ENCODE assay signal across 17 cellular contexts in the genomic region with DNA sequence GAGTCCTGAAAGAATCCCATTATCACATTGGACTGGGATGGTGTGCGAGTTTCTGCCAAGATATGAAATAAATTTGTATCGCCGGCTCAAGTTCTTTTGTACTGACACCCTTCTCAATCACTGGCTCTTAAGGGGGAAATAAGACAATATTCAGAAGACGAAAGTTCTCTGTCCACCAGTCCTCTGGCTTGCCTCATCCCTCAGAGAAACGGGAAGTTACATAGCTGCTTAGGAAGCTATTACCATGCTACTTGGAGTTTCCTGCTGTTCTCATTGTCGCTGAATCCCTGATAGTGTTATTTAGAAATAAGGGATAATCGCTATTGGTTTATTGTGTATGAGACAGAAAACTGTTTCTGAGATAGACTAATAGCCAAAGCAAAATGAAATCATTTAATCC.
DNase-seq lines count a peak whose midpoint lies in the region; ATAC-seq and TF ChIP-seq lines count a peak whose summit lies in the region.
"Had no signal": no experiment of that assay in that cellular context is flagged by ENCODE, and none has a peak within 500 bp of the region (broad histone marks: within the 10 kb centered on the region; RNA-seq: fewer than 3 reads in every experiment).

No MANE protein-coding gene starts in this region.

- intact Hi-C loops in right cardiac atrium (cut with DNase I) (no loop called here), left ventricle myocardium superior (cut with micrococcal nuclease) (no loop called here), left lung (cut with DNase I) (no loop called here), upper lobe of right lung (cut with DNase I) (no loop called here)

- H3K4me3 ChIP-seq in right cardiac atrium (ENCODE audit: low read length) (no peak overlapping the region), left lung (no peak overlapping the region), upper lobe of right lung (no peak overlapping the region)
- H3K4me3 ChIP-seq: GM23338, MG63 had no signal

- no peaks in the 10 kb centered on the region for H3K27me3 ChIP-seq in right cardiac atrium (ENCODE audit: control insufficient read depth, insufficient read depth)
- H3K27me3 ChIP-seq in left lung = no peaks in the 10 kb centered on the region
- no peaks in the 10 kb centered on the region for H3K27me3 ChIP-seq in upper lobe of right lung
- H3K27me3 ChIP-seq: MG63 had no signal

- no peaks in the 10 kb centered on the region for H3K9me3 ChIP-seq in right cardiac atrium (ENCODE audit: control insufficient read depth, low read length)
- H3K9me3 ChIP-seq in left lung = no peaks in the 10 kb centered on the region
- no peaks in the 10 kb centered on the region for H3K9me3 ChIP-seq in upper lobe of right lung
- H3K9me3 ChIP-seq: MG63 had no signal

- no peaks in the 10 kb centered on the region for H3K36me3 ChIP-seq in left lung
- no peaks in the 10 kb centered on the region for H3K36me3 ChIP-seq in upper lobe of right lung
- H3K36me3 ChIP-seq: MG63 had no signal

- DNase-seq in right cardiac atrium = no peak
- no peak for DNase-seq in left ventricle myocardium superior
- DNase-seq in SKM-1 (lab: John Stamatoyannopoulos, UW; ENCODE audit: unreplicated experiment) = peak; percentile 12
- DNase-seq in left lung = no peak
- DNase-seq in upper lobe of right lung = no peak
- DNase-seq in NCI-H146 treated with DMSO at 0.1 percent for 48 hours (lab: John Stamatoyannopoulos, UW; ENCODE audit: unreplicated experiment) = no peak
- no peak for DNase-seq in T-helper 2 cell
- DNase-seq: 8988T; CD8-positive, alpha-beta memory T cell; DMS79 treated with DMSO at 0.1 percent for 48 hours; MG63; NCI-H1417; NCI-H1930; NCI-H526 treated with DMSO at 0.1 percent for 48 hours had no signal

- 14% methylated on average over 7 of the region's 7 CpGs for WGBS in right cardiac atrium

- H3K27ac ChIP-seq in right cardiac atrium (ENCODE audit: low read length) = no peak overlapping the region
- no peak overlapping the region for H3K27ac ChIP-seq in left lung
- H3K27ac ChIP-seq in upper lobe of right lung = no peak overlapping the region

- ATAC-seq in right cardiac atrium = peak; percentile 36 to 54
- no peak for ATAC-seq in left ventricle myocardium superior
- ATAC-seq in left lung = peak; percentile 30
- ATAC-seq in upper lobe of right lung = peak; percentile 71
- ATAC-seq in GM19395 (IDR thresholded peaks at IDR 0.05; ENCODE audit: unreplicated experiment) = no peak
- ATAC-seq: GM23338, HCT116 had no signal

- H3K4me1 ChIP-seq in right cardiac atrium (ENCODE audit: control insufficient read depth, insufficient read depth, low read length) (no peaks in the 10 kb centered on the region), left lung (peaks cover 0 to 6% of the 10 kb centered on the region in 2 donors), upper lobe of right lung (no peaks in the 10 kb centered on the region)

- TF ChIP-seq CTCF in left lung (IDR thresholded peaks at IDR 0.05) (no peak), upper lobe of right lung (IDR thresholded peaks at IDR 0.05) (no peak)

Comparison
In these comparisons a context has a peak if more than half of its experiments do, and no peak if none do; other contexts are left out.
1. ATAC-seq: peak in right cardiac atrium (2 of 2), left lung (single experiment) and upper lobe of right lung (single experiment); none in left ventricle myocardium superior (single experiment) and GM19395 (single experiment).